Comparison of ENCODE assay signal across 1 cellular context in genomic region chr5:179549973-179550510, GRCh38.
TF ChIP-seq lines count a peak whose summit lies in the region.

No MANE protein-coding gene starts in this region.

TF ChIP-seq in GM12878, 131 proteins besides CTCF, POLR2A, EP300 and RAD21 (continued from another document and continues in another):
- TF ChIP-seq, protein P1, sequence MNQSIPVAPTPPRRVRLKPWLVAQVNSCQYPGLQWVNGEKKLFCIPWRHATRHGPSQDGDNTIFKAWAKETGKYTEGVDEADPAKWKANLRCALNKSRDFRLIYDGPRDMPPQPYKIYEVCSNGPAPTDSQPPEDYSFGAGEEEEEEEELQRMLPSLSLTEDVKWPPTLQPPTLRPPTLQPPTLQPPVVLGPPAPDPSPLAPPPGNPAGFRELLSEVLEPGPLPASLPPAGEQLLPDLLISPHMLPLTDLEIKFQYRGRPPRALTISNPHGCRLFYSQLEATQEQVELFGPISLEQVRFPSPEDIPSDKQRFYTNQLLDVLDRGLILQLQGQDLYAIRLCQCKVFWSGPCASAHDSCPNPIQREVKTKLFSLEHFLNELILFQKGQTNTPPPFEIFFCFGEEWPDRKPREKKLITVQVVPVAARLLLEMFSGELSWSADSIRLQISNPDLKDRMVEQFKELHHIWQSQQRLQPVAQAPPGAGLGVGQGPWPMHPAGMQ (IDR thresholded peaks at IDR 0.05; ENCODE audit: borderline replicate concordance) = no peak
- TF ChIP-seq, protein P2, sequence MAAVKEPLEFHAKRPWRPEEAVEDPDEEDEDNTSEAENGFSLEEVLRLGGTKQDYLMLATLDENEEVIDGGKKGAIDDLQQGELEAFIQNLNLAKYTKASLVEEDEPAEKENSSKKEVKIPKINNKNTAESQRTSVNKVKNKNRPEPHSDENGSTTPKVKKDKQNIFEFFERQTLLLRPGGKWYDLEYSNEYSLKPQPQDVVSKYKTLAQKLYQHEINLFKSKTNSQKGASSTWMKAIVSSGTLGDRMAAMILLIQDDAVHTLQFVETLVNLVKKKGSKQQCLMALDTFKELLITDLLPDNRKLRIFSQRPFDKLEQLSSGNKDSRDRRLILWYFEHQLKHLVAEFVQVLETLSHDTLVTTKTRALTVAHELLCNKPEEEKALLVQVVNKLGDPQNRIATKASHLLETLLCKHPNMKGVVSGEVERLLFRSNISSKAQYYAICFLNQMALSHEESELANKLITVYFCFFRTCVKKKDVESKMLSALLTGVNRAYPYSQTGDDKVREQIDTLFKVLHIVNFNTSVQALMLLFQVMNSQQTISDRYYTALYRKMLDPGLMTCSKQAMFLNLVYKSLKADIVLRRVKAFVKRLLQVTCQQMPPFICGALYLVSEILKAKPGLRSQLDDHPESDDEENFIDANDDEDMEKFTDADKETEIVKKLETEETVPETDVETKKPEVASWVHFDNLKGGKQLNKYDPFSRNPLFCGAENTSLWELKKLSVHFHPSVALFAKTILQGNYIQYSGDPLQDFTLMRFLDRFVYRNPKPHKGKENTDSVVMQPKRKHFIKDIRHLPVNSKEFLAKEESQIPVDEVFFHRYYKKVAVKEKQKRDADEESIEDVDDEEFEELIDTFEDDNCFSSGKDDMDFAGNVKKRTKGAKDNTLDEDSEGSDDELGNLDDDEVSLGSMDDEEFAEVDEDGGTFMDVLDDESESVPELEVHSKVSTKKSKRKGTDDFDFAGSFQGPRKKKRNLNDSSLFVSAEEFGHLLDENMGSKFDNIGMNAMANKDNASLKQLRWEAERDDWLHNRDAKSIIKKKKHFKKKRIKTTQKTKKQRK (IDR thresholded peaks at IDR 0.05; ENCODE audit: low read depth, low read length) = no peak
- TF ChIP-seq BACH1 (IDR thresholded peaks at IDR 0.05; ENCODE audit: borderline replicate concordance) = no peak
- no peak for TF ChIP-seq FOXK2 (IDR thresholded peaks at IDR 0.05)
- TF ChIP-seq, protein P3, sequence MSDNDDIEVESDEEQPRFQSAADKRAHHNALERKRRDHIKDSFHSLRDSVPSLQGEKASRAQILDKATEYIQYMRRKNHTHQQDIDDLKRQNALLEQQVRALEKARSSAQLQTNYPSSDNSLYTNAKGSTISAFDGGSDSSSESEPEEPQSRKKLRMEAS (IDR thresholded peaks at IDR 0.05; ENCODE audit: low read depth, low read length) = 0 out of 2 replicates have a peak, but pooled peaks have one; percentile 18
- no peak for TF ChIP-seq ELK1 (IDR thresholded peaks at IDR 0.05; ENCODE audit: low read depth, low read length)
- TF ChIP-seq CHD1 (IDR thresholded peaks at IDR 0.05; ENCODE audit: low read depth, low read length) = no peak
- peak; percentile 46 to 67; a peak in 3 of 4 replicates for TF ChIP-seq IKZF2 (IDR thresholded peaks at IDR 0.05)
- no peak for TF ChIP-seq NFXL1 (IDR thresholded peaks at IDR 0.05; ENCODE audit: borderline replicate concordance)
- TF ChIP-seq E4F1 (IDR thresholded peaks at IDR 0.05; ENCODE audit: borderline replicate concordance, partially characterized antibody) = no peak
- no peak for TF ChIP-seq RFX5 (IDR thresholded peaks at IDR 0.05; ENCODE audit: low read depth, low read length)
- no peak for TF ChIP-seq NKRF (conservative IDR thresholded peaks at IDR 0.05)
- no peak for TF ChIP-seq LARP7 (IDR thresholded peaks at IDR 0.05)
- TF ChIP-seq MTA2 (IDR thresholded peaks at IDR 0.05; ENCODE audit: low read depth) = peak; percentile 26; the same call in 1 of the 2 replicates
- no peak for TF ChIP-seq HDAC2 (IDR thresholded peaks at IDR 0.05)
- no peak for TF ChIP-seq BMI1 (IDR thresholded peaks at IDR 0.05; ENCODE audit: borderline replicate concordance)
- TF ChIP-seq SMAD5 (IDR thresholded peaks at IDR 0.05; ENCODE audit: low read depth) = no peak
- no peak for TF ChIP-seq BCLAF1 (IDR thresholded peaks at IDR 0.05)
- TF ChIP-seq, protein P4, sequence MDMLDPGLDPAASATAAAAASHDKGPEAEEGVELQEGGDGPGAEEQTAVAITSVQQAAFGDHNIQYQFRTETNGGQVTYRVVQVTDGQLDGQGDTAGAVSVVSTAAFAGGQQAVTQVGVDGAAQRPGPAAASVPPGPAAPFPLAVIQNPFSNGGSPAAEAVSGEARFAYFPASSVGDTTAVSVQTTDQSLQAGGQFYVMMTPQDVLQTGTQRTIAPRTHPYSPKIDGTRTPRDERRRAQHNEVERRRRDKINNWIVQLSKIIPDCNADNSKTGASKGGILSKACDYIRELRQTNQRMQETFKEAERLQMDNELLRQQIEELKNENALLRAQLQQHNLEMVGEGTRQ (IDR thresholded peaks at IDR 0.05; ENCODE audit: borderline replicate concordance, low read depth, low read length) = no peak
- TF ChIP-seq TCF12 (IDR thresholded peaks at IDR 0.05; ENCODE audit: low read depth, low read length) = no peak
- no peak for TF ChIP-seq KDM1A (IDR thresholded peaks at IDR 0.05; ENCODE audit: borderline replicate concordance)
- TF ChIP-seq REST (IDR thresholded peaks at IDR 0.05; ENCODE audit: low read depth, low read length) = no peak
- TF ChIP-seq, protein P5, sequence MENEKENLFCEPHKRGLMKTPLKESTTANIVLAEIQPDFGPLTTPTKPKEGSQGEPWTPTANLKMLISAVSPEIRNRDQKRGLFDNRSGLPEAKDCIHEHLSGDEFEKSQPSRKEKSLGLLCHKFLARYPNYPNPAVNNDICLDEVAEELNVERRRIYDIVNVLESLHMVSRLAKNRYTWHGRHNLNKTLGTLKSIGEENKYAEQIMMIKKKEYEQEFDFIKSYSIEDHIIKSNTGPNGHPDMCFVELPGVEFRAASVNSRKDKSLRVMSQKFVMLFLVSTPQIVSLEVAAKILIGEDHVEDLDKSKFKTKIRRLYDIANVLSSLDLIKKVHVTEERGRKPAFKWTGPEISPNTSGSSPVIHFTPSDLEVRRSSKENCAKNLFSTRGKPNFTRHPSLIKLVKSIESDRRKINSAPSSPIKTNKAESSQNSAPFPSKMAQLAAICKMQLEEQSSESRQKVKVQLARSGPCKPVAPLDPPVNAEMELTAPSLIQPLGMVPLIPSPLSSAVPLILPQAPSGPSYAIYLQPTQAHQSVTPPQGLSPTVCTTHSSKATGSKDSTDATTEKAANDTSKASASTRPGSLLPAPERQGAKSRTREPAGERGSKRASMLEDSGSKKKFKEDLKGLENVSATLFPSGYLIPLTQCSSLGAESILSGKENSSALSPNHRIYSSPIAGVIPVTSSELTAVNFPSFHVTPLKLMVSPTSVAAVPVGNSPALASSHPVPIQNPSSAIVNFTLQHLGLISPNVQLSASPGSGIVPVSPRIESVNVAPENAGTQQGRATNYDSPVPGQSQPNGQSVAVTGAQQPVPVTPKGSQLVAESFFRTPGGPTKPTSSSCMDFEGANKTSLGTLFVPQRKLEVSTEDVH (IDR thresholded peaks at IDR 0.05; ENCODE audit: low read depth, partially characterized antibody) = no peak
- TF ChIP-seq MXI1 (IDR thresholded peaks at IDR 0.05; ENCODE audit: low read depth, low read length) = no peak
- TF ChIP-seq, protein P6, sequence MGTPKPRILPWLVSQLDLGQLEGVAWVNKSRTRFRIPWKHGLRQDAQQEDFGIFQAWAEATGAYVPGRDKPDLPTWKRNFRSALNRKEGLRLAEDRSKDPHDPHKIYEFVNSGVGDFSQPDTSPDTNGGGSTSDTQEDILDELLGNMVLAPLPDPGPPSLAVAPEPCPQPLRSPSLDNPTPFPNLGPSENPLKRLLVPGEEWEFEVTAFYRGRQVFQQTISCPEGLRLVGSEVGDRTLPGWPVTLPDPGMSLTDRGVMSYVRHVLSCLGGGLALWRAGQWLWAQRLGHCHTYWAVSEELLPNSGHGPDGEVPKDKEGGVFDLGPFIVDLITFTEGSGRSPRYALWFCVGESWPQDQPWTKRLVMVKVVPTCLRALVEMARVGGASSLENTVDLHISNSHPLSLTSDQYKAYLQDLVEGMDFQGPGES (IDR thresholded peaks at IDR 0.05) = no peak
- TF ChIP-seq CHD4 (IDR thresholded peaks at IDR 0.05) = no peak
- no peak for TF ChIP-seq JUND (IDR thresholded peaks at IDR 0.05; ENCODE audit: low read depth, low read length)
- no peak for TF ChIP-seq RELA (IDR thresholded peaks at IDR 0.05; ENCODE audit: borderline replicate concordance, partially characterized antibody)
- TF ChIP-seq TARDBP (IDR thresholded peaks at IDR 0.05; ENCODE audit: borderline replicate concordance) = no peak
- 0 out of 2 replicates have a peak, but pooled peaks have one; percentile 7 for TF ChIP-seq ZBED1 (IDR thresholded peaks at IDR 0.05; ENCODE audit: borderline replicate concordance)
- TF ChIP-seq FOXM1 (IDR thresholded peaks at IDR 0.05; ENCODE audit: low read depth, low read length) = no peak
- no peak for TF ChIP-seq ZNF217 (IDR thresholded peaks at IDR 0.05)
